In the genomic region with DNA sequence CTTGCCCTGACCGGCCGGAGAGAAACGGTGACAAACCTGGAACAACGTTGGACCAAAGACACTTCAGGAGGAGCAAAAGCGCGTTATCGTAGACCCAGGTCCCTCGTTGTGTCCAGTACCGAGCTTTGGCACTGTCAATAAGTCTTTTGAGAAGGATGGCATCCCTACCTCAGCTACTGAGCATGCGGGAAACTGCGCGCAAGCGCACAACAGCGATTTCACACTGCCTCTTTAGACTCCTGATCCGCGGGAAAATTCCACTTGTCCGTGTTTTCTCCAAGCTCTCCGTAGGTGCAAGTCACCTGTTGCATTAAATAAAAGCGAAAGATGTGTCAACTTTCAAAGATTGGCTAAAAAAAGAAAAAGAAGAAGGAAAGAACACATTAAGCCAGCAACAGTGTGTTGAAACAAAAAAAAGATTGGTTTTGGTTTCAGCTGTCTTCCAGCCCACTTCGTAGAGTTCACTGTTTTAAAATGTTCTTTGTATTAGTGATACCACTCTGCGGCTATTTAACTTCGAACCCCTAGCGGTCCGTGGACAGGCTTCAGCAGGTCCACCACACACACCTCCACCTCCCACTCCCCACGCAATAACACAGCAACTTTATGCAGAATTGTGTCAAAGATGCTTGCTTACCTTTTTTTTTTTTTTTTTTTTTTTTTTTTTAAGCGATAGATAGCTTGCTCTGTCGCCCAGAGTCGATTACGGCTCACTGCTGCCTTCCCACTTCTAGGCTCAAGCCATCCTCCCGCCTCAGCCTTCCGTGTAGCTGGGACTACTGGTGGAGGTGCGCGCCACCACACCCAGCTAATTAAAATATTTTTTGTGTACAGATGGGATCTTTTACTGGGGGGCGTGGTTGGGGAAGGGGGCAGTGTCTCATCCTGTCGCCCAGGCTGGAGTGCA, we compare ENCODE assay signal across 1 cellular context.
A peak's percentile ranks its signal among the peaks of the same experiment; 100 is the strongest.
TF ChIP-seq lines count a peak whose summit lies in the region.

A gene with protein sequence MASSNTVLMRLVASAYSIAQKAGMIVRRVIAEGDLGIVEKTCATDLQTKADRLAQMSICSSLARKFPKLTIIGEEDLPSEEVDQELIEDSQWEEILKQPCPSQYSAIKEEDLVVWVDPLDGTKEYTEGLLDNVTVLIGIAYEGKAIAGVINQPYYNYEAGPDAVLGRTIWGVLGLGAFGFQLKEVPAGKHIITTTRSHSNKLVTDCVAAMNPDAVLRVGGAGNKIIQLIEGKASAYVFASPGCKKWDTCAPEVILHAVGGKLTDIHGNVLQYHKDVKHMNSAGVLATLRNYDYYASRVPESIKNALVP (minus strand): TSS at position 139 of the 907 bp plus-strand sequence. CDS start 9,942 bp downstream, outside the sequence.

TF ChIP-seq in HepG2, 621 proteins besides CTCF, POLR2A, EP300 and RAD21 (continued from another document and continues in another):
- TF ChIP-seq, protein P1, sequence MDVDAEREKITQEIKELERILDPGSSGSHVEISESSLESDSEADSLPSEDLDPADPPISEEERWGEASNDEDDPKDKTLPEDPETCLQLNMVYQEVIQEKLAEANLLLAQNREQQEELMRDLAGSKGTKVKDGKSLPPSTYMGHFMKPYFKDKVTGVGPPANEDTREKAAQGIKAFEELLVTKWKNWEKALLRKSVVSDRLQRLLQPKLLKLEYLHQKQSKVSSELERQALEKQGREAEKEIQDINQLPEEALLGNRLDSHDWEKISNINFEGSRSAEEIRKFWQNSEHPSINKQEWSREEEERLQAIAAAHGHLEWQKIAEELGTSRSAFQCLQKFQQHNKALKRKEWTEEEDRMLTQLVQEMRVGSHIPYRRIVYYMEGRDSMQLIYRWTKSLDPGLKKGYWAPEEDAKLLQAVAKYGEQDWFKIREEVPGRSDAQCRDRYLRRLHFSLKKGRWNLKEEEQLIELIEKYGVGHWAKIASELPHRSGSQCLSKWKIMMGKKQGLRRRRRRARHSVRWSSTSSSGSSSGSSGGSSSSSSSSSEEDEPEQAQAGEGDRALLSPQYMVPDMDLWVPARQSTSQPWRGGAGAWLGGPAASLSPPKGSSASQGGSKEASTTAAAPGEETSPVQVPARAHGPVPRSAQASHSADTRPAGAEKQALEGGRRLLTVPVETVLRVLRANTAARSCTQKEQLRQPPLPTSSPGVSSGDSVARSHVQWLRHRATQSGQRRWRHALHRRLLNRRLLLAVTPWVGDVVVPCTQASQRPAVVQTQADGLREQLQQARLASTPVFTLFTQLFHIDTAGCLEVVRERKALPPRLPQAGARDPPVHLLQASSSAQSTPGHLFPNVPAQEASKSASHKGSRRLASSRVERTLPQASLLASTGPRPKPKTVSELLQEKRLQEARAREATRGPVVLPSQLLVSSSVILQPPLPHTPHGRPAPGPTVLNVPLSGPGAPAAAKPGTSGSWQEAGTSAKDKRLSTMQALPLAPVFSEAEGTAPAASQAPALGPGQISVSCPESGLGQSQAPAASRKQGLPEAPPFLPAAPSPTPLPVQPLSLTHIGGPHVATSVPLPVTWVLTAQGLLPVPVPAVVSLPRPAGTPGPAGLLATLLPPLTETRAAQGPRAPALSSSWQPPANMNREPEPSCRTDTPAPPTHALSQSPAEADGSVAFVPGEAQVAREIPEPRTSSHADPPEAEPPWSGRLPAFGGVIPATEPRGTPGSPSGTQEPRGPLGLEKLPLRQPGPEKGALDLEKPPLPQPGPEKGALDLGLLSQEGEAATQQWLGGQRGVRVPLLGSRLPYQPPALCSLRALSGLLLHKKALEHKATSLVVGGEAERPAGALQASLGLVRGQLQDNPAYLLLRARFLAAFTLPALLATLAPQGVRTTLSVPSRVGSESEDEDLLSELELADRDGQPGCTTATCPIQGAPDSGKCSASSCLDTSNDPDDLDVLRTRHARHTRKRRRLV (CRISPR knock-in tag; IDR thresholded peaks at IDR 0.05) = no peak
- TF ChIP-seq NFATC3 (CRISPR knock-in tag; IDR thresholded peaks at IDR 0.05) (no peak), ZNF354B (CRISPR knock-in tag; IDR thresholded peaks at IDR 0.05) (no peak), NR3C1 (CRISPR knock-in tag; IDR thresholded peaks at IDR 0.05) (no peak), SMARCC2 (IDR thresholded peaks at IDR 0.05) (no peak), ZSCAN30 (CRISPR knock-in tag; IDR thresholded peaks at IDR 0.05) (no peak), SYNCRIP (IDR thresholded peaks at IDR 0.05; ENCODE audit: insufficient read depth, low read depth, low read length) (no peak), ZNF766 (CRISPR knock-in tag; IDR thresholded peaks at IDR 0.05; ENCODE audit: borderline replicate concordance) (0 out of 2 replicates have a peak, but pooled peaks have one; percentile 26), ONECUT2 (CRISPR knock-in tag; IDR thresholded peaks at IDR 0.05) (no peak), ELF3 (CRISPR knock-in tag; IDR thresholded peaks at IDR 0.05) (no peak), ZNF777 (CRISPR knock-in tag; IDR thresholded peaks at IDR 0.05) (no peak), ZMAT3 (CRISPR knock-in tag; conservative IDR thresholded peaks at IDR 0.05) (peak; percentile 77; the same call in 1 of the 2 replicates), ZNF260 (CRISPR knock-in tag; IDR thresholded peaks at IDR 0.05; ENCODE audit: borderline replicate concordance, low read depth) (no peak), AHR (CRISPR knock-in tag; IDR thresholded peaks at IDR 0.05) (no peak), CC2D1A (CRISPR knock-in tag; IDR thresholded peaks at IDR 0.05) (no peak), KLF9 (CRISPR knock-in tag; IDR thresholded peaks at IDR 0.05; ENCODE audit: low read depth) (no peak), DPF2 (CRISPR knock-in tag; IDR thresholded peaks at IDR 0.05; ENCODE audit: borderline replicate concordance, low read depth) (no peak), ETV5 (CRISPR knock-in tag; IDR thresholded peaks at IDR 0.05; ENCODE audit: borderline replicate concordance) (peak; percentile 46; the same call in 1 of the 2 replicates), RCOR2 (CRISPR knock-in tag; IDR thresholded peaks at IDR 0.05) (peak; percentile 55), MAF1 (CRISPR knock-in tag; IDR thresholded peaks at IDR 0.05; ENCODE audit: borderline replicate concordance) (no peak), CREM (IDR thresholded peaks at IDR 0.05) (0 out of 2 replicates have a peak, but pooled peaks have one; percentile 58), CREM (CRISPR knock-in tag; IDR thresholded peaks at IDR 0.05) (no peak), MED1 (CRISPR knock-in tag; IDR thresholded peaks at IDR 0.05) (peak; percentile 82), RXRB (CRISPR knock-in tag; IDR thresholded peaks at IDR 0.05; ENCODE audit: borderline replicate concordance) (peak; percentile 14; the same call in 1 of the 2 replicates), NBN (conservative IDR thresholded peaks at IDR 0.05) (no peak), SETDB1 (CRISPR knock-in tag; IDR thresholded peaks at IDR 0.05; ENCODE audit: borderline replicate concordance) (no peak), HMG20A (CRISPR knock-in tag; IDR thresholded peaks at IDR 0.05; ENCODE audit: borderline replicate concordance) (no peak), GFI1 (CRISPR knock-in tag; IDR thresholded peaks at IDR 0.05; ENCODE audit: borderline replicate concordance) (no peak), ZNF660 (CRISPR knock-in tag; IDR thresholded peaks at IDR 0.05; ENCODE audit: borderline replicate concordance, low read depth) (no peak), ZNF17 (CRISPR knock-in tag; IDR thresholded peaks at IDR 0.05) (no peak), REPIN1 (CRISPR knock-in tag; IDR thresholded peaks at IDR 0.05; ENCODE audit: borderline replicate concordance, low read depth) (peak; percentile 49; the same call in 1 of the 2 replicates), SALL1 (CRISPR knock-in tag; IDR thresholded peaks at IDR 0.05) (peak; percentile 81), KLF11 (CRISPR knock-in tag; IDR thresholded peaks at IDR 0.05) (0 out of 2 replicates have a peak, but pooled peaks have one; percentile 27), EED (CRISPR knock-in tag; IDR thresholded peaks at IDR 0.05) (no peak), NCOR1 (IDR thresholded peaks at IDR 0.05; ENCODE audit: borderline replicate concordance, low read length) (peak; percentile 30; the same call in 1 of the 2 replicates), REL (CRISPR knock-in tag; conservative IDR thresholded peaks at IDR 0.05) (no peak), ZNF577 (CRISPR knock-in tag; IDR thresholded peaks at IDR 0.05; ENCODE audit: borderline replicate concordance, low read depth) (no peak), RNF2 (conservative IDR thresholded peaks at IDR 0.05; ENCODE audit: low read depth) (no peak), MBNL3 (CRISPR knock-in tag; conservative IDR thresholded peaks at IDR 0.05) (no peak), MED13 (CRISPR knock-in tag; IDR thresholded peaks at IDR 0.05) (no peak), CEBPB (IDR thresholded peaks at IDR 0.05; ENCODE audit: borderline replicate concordance, low read depth, low read length) (no peak)
- TF ChIP-seq, protein P2, sequence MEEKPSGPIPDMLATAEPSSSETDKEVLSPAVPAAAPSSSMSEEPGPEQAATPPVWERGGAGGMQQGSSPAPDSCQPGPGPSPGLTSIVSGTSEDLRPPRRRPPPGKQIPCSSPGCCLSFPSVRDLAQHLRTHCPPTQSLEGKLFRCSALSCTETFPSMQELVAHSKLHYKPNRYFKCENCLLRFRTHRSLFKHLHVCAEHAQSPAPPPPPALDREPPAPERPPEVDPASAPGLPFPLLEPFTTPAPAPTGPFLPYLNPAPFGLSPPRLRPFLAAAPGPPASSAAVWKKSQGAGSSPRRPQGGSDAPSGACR (CRISPR knock-in tag; IDR thresholded peaks at IDR 0.05) = no peak
- TF ChIP-seq, protein P3, sequence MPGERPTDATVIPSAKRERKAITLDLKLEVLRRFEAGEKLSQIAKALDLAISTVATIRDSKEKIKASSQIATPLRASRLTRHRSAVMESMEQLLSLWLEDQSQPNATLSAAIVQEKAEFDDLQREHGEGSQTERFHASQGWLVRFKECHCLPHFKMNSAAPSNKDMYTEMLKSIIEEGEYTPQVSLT (CRISPR knock-in tag; IDR thresholded peaks at IDR 0.05; ENCODE audit: borderline replicate concordance, low read depth) = no peak
- TF ChIP-seq, protein P4, sequence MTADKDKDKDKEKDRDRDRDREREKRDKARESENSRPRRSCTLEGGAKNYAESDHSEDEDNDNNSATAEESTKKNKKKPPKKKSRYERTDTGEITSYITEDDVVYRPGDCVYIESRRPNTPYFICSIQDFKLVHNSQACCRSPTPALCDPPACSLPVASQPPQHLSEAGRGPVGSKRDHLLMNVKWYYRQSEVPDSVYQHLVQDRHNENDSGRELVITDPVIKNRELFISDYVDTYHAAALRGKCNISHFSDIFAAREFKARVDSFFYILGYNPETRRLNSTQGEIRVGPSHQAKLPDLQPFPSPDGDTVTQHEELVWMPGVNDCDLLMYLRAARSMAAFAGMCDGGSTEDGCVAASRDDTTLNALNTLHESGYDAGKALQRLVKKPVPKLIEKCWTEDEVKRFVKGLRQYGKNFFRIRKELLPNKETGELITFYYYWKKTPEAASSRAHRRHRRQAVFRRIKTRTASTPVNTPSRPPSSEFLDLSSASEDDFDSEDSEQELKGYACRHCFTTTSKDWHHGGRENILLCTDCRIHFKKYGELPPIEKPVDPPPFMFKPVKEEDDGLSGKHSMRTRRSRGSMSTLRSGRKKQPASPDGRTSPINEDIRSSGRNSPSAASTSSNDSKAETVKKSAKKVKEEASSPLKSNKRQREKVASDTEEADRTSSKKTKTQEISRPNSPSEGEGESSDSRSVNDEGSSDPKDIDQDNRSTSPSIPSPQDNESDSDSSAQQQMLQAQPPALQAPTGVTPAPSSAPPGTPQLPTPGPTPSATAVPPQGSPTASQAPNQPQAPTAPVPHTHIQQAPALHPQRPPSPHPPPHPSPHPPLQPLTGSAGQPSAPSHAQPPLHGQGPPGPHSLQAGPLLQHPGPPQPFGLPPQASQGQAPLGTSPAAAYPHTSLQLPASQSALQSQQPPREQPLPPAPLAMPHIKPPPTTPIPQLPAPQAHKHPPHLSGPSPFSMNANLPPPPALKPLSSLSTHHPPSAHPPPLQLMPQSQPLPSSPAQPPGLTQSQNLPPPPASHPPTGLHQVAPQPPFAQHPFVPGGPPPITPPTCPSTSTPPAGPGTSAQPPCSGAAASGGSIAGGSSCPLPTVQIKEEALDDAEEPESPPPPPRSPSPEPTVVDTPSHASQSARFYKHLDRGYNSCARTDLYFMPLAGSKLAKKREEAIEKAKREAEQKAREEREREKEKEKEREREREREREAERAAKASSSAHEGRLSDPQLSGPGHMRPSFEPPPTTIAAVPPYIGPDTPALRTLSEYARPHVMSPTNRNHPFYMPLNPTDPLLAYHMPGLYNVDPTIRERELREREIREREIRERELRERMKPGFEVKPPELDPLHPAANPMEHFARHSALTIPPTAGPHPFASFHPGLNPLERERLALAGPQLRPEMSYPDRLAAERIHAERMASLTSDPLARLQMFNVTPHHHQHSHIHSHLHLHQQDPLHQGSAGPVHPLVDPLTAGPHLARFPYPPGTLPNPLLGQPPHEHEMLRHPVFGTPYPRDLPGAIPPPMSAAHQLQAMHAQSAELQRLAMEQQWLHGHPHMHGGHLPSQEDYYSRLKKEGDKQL (CRISPR knock-in tag; IDR thresholded peaks at IDR 0.05; ENCODE audit: low read depth) = no peak
- TF ChIP-seq, protein P5, sequence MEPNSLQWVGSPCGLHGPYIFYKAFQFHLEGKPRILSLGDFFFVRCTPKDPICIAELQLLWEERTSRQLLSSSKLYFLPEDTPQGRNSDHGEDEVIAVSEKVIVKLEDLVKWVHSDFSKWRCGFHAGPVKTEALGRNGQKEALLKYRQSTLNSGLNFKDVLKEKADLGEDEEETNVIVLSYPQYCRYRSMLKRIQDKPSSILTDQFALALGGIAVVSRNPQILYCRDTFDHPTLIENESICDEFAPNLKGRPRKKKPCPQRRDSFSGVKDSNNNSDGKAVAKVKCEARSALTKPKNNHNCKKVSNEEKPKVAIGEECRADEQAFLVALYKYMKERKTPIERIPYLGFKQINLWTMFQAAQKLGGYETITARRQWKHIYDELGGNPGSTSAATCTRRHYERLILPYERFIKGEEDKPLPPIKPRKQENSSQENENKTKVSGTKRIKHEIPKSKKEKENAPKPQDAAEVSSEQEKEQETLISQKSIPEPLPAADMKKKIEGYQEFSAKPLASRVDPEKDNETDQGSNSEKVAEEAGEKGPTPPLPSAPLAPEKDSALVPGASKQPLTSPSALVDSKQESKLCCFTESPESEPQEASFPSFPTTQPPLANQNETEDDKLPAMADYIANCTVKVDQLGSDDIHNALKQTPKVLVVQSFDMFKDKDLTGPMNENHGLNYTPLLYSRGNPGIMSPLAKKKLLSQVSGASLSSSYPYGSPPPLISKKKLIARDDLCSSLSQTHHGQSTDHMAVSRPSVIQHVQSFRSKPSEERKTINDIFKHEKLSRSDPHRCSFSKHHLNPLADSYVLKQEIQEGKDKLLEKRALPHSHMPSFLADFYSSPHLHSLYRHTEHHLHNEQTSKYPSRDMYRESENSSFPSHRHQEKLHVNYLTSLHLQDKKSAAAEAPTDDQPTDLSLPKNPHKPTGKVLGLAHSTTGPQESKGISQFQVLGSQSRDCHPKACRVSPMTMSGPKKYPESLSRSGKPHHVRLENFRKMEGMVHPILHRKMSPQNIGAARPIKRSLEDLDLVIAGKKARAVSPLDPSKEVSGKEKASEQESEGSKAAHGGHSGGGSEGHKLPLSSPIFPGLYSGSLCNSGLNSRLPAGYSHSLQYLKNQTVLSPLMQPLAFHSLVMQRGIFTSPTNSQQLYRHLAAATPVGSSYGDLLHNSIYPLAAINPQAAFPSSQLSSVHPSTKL (CRISPR knock-in tag; IDR thresholded peaks at IDR 0.05) = peak; percentile 53; the same call in 1 of the 2 replicates
- TF ChIP-seq, protein P6, sequence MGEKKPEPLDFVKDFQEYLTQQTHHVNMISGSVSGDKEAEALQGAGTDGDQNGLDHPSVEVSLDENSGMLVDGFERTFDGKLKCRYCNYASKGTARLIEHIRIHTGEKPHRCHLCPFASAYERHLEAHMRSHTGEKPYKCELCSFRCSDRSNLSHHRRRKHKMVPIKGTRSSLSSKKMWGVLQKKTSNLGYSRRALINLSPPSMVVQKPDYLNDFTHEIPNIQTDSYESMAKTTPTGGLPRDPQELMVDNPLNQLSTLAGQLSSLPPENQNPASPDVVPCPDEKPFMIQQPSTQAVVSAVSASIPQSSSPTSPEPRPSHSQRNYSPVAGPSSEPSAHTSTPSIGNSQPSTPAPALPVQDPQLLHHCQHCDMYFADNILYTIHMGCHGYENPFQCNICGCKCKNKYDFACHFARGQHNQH (CRISPR knock-in tag; IDR thresholded peaks at IDR 0.05) = peak; percentile 41; the same call in 1 of the 2 replicates
